8 cellular contexts compared by ENCODE assay signal in the genomic region with DNA sequence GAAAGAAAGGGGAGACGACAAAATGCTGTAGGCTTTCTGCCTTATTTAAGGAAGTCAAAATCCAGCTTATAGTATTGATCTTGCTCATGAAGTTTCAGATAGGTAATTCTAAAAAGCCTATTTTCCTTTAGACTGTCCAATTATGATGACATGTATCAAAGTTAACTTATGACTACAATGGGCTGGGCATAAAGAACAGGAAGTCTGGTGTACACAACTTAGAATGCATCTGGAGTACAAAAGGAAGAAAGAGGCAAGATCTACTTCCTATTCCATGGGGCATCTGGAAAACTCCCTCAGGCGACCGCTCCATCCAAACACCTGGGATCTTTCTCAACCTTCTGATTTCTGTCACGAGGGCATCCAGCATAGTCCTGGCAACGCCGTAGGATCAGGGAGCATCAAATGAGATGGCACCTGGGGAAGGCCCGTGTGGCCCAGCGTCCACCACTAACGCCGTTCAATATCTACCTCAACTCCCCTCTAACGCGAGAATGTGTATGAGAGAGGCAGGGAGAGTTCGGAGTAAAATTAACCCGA. TPM values are rescaled to one million over a fixed set of nuclear protein-coding genes. Genes with fewer than 3 reads are reported as not detected.
DNase-seq lines count a peak whose midpoint lies in the region; ATAC-seq and TF ChIP-seq lines count a peak whose summit lies in the region.

No MANE protein-coding gene starts in this region.

- H3K27me3 ChIP-seq in WERI-Rb-1 (ENCODE audit: insufficient read depth, low read depth, severe bottlenecking) = no peaks in the 10 kb centered on the region

- H3K9me3 ChIP-seq in WERI-Rb-1 (ENCODE audit: severe bottlenecking) = no peaks in the 10 kb centered on the region

- ATAC-seq in GM18867 (IDR thresholded peaks at IDR 0.05; ENCODE audit: unreplicated experiment) (peak; percentile 5), HG03457 (IDR thresholded peaks at IDR 0.05; ENCODE audit: unreplicated experiment) (peak; percentile 7), Right ventricle myocardium superior (ENCODE audit: poor library complexity) (peak; percentile 11)

- DNase-seq in AG08395 (ENCODE audit: low spot score) = peak; percentile 19
- DNase-seq in WERI-Rb-1 = no peak
- no peak for DNase-seq in Right ventricle myocardium superior
- no peak for DNase-seq in putamen (ENCODE audit: low spot score)
- DNase-seq in 8988T = no peak

- TF ChIP-seq CTCF in WERI-Rb-1 (IDR thresholded peaks at IDR 0.05; ENCODE audit: low read depth, low read length) = no peak

- H3K27ac ChIP-seq in WERI-Rb-1 = 0 out of 2 replicates have a peak overlapping the region, but pooled peaks have one; percentile 14
- peak overlapping the region in 12 of 21 experiments; percentile 27 to 72 (median 61) for H3K27ac ChIP-seq in skin epidermis

- intact Hi-C loops in Right ventricle myocardium superior (cut with DNase I) = no loop called here

- H3K4me3 ChIP-seq in WERI-Rb-1 (ENCODE audit: low read depth, low read length) = no peak overlapping the region
- H3K4me3 ChIP-seq in skin epidermis = peak overlapping the region; percentile 37 to 76 (median 58)

- no peaks in the 10 kb centered on the region for H3K36me3 ChIP-seq in WERI-Rb-1

RNA-seq across cellular contexts. Expression of gene FAM24B, which starts 0.5 kb away (rescaled TPM):
- not detected for total RNA-seq in Right ventricle myocardium superior

RNA-seq across cellular contexts. Expression of gene FAM24A, which starts 31.5 kb away (rescaled TPM):
- total RNA-seq in Right ventricle myocardium superior = not detected

RNA-seq across cellular contexts. Expression of gene CUZD1, which starts 33.2 kb away (rescaled TPM):
- total RNA-seq in Right ventricle myocardium superior = 0.11 TPM
